7 cellular contexts compared by ENCODE assay signal in the genomic region with DNA sequence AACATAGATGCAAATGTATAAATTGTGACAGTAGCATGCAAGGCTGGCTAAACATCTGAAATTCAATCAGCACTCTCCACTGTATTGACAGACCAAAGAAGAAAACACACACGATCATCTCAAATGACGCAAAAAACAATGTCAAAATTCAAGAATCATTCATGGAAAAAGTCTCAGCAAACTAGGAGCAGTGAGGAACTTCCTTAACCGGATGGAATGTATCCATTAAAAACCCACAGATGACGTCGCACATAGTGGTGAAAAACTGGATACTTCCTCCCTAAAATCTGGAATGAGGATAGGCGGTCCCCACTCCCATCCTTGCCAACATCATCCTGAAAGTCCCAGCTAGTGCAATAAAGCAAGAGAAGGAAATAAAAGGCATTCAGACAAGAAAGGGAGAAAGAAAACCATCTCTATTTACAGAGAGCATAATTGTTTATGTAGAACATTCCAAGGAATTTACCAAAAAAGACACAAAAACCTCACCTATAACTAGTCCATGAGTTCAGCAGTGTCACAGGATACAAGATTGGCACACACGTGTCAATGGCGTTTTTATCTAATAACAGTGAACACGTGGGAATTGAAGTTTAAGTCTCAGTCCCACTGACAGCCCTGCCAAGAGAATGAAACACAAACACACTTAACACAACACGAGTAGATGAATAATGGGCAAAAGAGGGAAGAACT.
"Had no signal": no experiment of that assay in that cellular context is flagged by ENCODE, and none has a peak within 500 bp of the region (broad histone marks: within the 10 kb centered on the region; RNA-seq: fewer than 3 reads in every experiment).

No MANE protein-coding gene starts in this region.

- H3K27ac ChIP-seq: HL-60 had no signal

- DNase-seq: H9, HCEC 1CT had no signal

- FAIRE-seq: H1, H54, HepG2 had no signal

- H3K4me2 ChIP-seq: GM23338 had no signal

- H3K4me3 ChIP-seq: GM23338 had no signal

- ATAC-seq: GM23338, HepG2 had no signal

- H2AFZ ChIP-seq: GM23338 had no signal
